Comparison of ENCODE assay signal across 1 cellular context in the genomic region with DNA sequence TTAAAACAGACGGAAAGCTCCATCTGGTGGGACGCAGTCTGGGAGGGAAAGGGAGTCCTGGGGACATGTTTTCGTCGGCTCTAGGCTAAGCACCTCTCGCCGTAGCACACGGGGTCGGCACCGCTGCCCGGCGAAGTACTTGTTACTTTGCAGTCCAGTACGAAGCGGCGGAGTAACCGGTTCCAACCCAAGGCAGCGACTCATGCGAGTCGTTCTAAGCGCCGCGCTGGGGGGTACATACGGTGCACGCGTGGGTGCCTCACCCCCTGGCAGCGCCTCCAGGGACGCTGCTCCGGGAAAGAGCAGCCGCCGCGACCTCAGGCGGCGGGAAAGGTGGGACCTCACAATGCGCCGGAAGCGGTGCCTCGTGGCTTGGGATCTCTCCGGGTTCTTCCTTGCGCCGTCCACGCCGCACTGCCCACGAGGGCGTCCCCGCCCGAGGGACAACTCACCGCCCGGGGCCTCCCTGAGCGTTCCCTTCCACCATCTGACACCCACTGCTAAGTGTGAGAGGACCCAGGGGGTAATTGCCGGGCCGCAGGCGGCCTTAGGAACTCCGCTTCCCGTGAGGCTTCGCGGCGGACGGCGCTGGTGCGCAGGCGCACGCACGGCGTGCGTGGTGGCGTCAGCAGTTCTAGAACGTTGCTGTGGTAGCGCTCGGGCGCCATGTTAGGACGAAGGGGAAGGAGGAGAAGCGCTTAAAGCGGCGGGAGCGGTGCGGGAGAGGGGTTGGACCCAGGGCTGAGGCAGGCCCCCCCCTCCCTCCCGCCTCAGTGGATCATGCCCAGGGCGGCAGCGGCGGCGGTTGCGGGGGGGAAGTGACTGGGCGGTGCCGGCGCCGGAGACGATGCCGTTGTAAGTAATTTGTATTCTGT.
A peak's percentile ranks its signal among the peaks of the same experiment; 100 is the strongest.
TF ChIP-seq lines count a peak whose summit lies in the region.

Gene PAPOLA, plus strand, starts transcription at position 637 of the 875 bp plus-strand sequence. Its CDS starts 211 bp downstream, at position 848.

TF ChIP-seq in HepG2, 621 proteins besides CTCF, POLR2A, EP300 and RAD21 (continued from another document and continues in another):
- TF ChIP-seq ZSCAN31 (CRISPR knock-in tag; IDR thresholded peaks at IDR 0.05; ENCODE audit: low read depth) (peak; percentile 48; the same call in 1 of the 2 replicates), HDAC6 (IDR thresholded peaks at IDR 0.05; ENCODE audit: low read depth, low read length) (no peak), ZBTB37 (CRISPR knock-in tag; IDR thresholded peaks at IDR 0.05) (no peak), ZNF281 (CRISPR knock-in tag; IDR thresholded peaks at IDR 0.05; ENCODE audit: borderline replicate concordance) (no peak), TIGD3 (CRISPR knock-in tag; IDR thresholded peaks at IDR 0.05; ENCODE audit: borderline replicate concordance) (no peak), JDP2 (CRISPR knock-in tag; IDR thresholded peaks at IDR 0.05; ENCODE audit: borderline replicate concordance) (no peak; the same call in 1 of the 2 replicates), ZFP1 (CRISPR knock-in tag; IDR thresholded peaks at IDR 0.05) (no peak), ZFP36L1 (CRISPR knock-in tag; IDR thresholded peaks at IDR 0.05) (no peak; the same call in 1 of the 2 replicates), ZNF143 (CRISPR knock-in tag; IDR thresholded peaks at IDR 0.05) (peak; percentile 94), SAFB2 (CRISPR knock-in tag; IDR thresholded peaks at IDR 0.05; ENCODE audit: borderline replicate concordance, low read depth) (peak; percentile 86; the same call in 1 of the 2 replicates), ZNF644 (CRISPR knock-in tag; IDR thresholded peaks at IDR 0.05; ENCODE audit: low read depth) (no peak), TGIF2 (CRISPR knock-in tag; IDR thresholded peaks at IDR 0.05) (no peak), ZNF609 (CRISPR knock-in tag; IDR thresholded peaks at IDR 0.05; ENCODE audit: borderline replicate concordance) (peak; percentile 19; the same call in 1 of the 2 replicates), ZNF574 (CRISPR knock-in tag; IDR thresholded peaks at IDR 0.05) (peak; percentile 47; the same call in 1 of the 2 replicates), SMARCC2 (IDR thresholded peaks at IDR 0.05) (no peak), REXO4 (CRISPR knock-in tag; IDR thresholded peaks at IDR 0.05; ENCODE audit: borderline replicate concordance) (no peak), CENPBD1 (CRISPR knock-in tag; IDR thresholded peaks at IDR 0.05; ENCODE audit: borderline replicate concordance, low read depth) (no peak), AGO2 (optimal IDR thresholded peaks at IDR 0.05; ENCODE audit: low read depth, low read length) (no peak), ZSCAN29 (CRISPR knock-in tag; conservative IDR thresholded peaks at IDR 0.05) (peak; percentile 60; the same call in 1 of the 2 replicates), GTF3A (CRISPR knock-in tag; conservative IDR thresholded peaks at IDR 0.05) (peak; percentile 76; the same call in 1 of the 2 replicates), PAF1 (CRISPR knock-in tag; IDR thresholded peaks at IDR 0.05) (no peak), GLI4 (CRISPR knock-in tag; IDR thresholded peaks at IDR 0.05; ENCODE audit: borderline replicate concordance) (peak; percentile 67)
- TF ChIP-seq, protein P1, sequence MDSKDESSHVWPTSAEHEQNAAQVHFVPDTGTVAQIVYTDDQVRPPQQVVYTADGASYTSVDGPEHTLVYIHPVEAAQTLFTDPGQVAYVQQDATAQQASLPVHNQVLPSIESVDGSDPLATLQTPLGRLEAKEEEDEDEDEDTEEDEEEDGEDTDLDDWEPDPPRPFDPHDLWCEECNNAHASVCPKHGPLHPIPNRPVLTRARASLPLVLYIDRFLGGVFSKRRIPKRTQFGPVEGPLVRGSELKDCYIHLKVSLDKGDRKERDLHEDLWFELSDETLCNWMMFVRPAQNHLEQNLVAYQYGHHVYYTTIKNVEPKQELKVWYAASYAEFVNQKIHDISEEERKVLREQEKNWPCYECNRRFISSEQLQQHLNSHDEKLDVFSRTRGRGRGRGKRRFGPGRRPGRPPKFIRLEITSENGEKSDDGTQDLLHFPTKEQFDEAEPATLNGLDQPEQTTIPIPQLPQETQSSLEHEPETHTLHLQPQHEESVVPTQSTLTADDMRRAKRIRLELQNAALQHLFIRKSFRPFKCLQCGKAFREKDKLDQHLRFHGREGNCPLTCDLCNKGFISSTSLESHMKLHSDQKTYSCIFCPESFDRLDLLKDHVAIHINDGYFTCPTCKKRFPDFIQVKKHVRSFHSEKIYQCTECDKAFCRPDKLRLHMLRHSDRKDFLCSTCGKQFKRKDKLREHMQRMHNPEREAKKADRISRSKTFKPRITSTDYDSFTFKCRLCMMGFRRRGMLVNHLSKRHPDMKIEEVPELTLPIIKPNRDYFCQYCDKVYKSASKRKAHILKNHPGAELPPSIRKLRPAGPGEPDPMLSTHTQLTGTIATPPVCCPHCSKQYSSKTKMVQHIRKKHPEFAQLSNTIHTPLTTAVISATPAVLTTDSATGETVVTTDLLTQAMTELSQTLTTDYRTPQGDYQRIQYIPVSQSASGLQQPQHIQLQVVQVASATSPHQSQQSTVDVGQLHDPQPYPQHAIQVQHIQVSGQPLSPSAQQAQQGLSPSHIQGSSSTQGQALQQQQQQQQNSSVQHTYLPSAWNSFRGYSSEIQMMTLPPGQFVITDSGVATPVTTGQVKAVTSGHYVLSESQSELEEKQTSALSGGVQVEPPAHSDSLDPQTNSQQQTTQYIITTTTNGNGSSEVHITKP (CRISPR knock-in tag; IDR thresholded peaks at IDR 0.05; ENCODE audit: low read depth), result peak; percentile 76
- TF ChIP-seq, protein P2, sequence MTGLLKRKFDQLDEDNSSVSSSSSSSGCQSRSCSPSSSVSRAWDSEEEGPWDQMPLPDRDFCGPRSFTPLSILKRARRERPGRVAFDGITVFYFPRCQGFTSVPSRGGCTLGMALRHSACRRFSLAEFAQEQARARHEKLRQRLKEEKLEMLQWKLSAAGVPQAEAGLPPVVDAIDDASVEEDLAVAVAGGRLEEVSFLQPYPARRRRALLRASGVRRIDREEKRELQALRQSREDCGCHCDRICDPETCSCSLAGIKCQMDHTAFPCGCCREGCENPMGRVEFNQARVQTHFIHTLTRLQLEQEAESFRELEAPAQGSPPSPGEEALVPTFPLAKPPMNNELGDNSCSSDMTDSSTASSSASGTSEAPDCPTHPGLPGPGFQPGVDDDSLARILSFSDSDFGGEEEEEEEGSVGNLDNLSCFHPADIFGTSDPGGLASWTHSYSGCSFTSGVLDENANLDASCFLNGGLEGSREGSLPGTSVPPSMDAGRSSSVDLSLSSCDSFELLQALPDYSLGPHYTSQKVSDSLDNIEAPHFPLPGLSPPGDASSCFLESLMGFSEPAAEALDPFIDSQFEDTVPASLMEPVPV (CRISPR knock-in tag; IDR thresholded peaks at IDR 0.05), result peak; percentile 72; the same call in 1 of the 2 replicates
- TF ChIP-seq, protein P3, sequence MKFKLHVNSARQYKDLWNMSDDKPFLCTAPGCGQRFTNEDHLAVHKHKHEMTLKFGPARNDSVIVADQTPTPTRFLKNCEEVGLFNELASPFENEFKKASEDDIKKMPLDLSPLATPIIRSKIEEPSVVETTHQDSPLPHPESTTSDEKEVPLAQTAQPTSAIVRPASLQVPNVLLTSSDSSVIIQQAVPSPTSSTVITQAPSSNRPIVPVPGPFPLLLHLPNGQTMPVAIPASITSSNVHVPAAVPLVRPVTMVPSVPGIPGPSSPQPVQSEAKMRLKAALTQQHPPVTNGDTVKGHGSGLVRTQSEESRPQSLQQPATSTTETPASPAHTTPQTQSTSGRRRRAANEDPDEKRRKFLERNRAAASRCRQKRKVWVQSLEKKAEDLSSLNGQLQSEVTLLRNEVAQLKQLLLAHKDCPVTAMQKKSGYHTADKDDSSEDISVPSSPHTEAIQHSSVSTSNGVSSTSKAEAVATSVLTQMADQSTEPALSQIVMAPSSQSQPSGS (CRISPR knock-in tag; IDR thresholded peaks at IDR 0.05), result no peak; the same call in none of the 2 replicates
